In the genomic region with DNA sequence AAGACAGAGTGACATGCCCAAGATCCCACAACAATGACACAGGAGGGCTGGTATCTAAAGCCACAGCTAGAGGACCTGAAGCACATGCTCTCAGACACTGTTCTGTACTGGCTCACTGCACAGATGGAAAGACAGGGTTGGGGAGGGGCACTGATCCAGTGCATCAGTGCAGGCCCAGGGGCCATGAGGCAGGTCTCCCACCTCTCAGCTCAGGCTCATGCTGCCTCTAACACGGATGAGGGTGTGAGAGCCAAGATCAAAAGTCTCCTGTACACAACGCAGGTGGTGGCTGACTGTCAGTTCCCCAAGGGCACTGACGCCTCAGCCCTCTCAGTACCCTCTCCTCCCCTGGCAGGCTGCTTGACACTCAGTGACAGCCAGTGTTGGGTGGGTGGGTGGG, we compare ENCODE assay signal across 8 cellular contexts. TPM values are rescaled to one million over a fixed set of nuclear protein-coding genes. Genes with fewer than 3 reads are reported as not detected.
DNase-seq lines count a peak whose midpoint lies in the region; ATAC-seq, FAIRE-seq and TF ChIP-seq lines count a peak whose summit lies in the region.

No MANE protein-coding gene starts in this region.

- H2AFZ ChIP-seq in KMS-11 (ENCODE audit: low read depth) (no peak overlapping the region), HepG2 (ENCODE audit: low read length) (no peak overlapping the region)

- no TSS peak for BruUV-seq in HepG2 (replicated peaks; lab: Mats Ljungman, UMichigan)

- peak; percentile 43 for ATAC-seq in HepG2

- H3K9me3 ChIP-seq in HepG2 (ENCODE audit: low read length) (no peaks in the 10 kb centered on the region), tibial nerve (no peaks in the 10 kb centered on the region)

- no peak for TF ChIP-seq EP300 in HepG2 (IDR thresholded peaks at IDR 0.05; ENCODE audit: low read depth in 2 of 2, low read length in 2 of 2)
- TF ChIP-seq EP300 in HepG2 (CRISPR knock-in tag; IDR thresholded peaks at IDR 0.05; ENCODE audit: borderline replicate concordance) = no peak
- no peak for TF ChIP-seq EP300 in tibial nerve (IDR thresholded peaks at IDR 0.05)

- no peak for TF ChIP-seq POLR2A in HepG2 (IDR thresholded peaks at IDR 0.05; ENCODE audit: insufficient read depth in 1 of 2, low read depth in 2 of 2, low read length in 2 of 2)
- TF ChIP-seq POLR2A in tibial nerve (IDR thresholded peaks at IDR 0.05) = no peak

- peak overlapping the region; percentile 78 for H3K9ac ChIP-seq in KMS-11
- H3K9ac ChIP-seq in HepG2 (ENCODE audit: insufficient read depth, low read depth, low read length) = no peak overlapping the region

- H3K4me1 ChIP-seq in KMS-11 (ENCODE audit: low read depth, poor library complexity, severe bottlenecking) (peaks cover 94% of the 10 kb centered on the region), HepG2 (ENCODE audit: insufficient read depth, low read length) (peaks cover 81% of the 10 kb centered on the region), tibial nerve (peaks cover 0 to 75% (median 45%) of the 10 kb centered on the region in 4 donors)

- in situ Hi-C loops in HepG2 (cut with HindIII; ENCODE audit: extremely low pct_ligation_motif_present, low pct_unique_long_range_greater_than_20kb) = loop anchor here (25.0 kb wide), 1 partner anchor 342 kb away; the partner anchor contains the start of gene PRRC2B

- intact Hi-C loops in HepG2 (cut with micrococcal nuclease; ENCODE audit: unreplicated experiment) = no loop called here

- H3K79me2 ChIP-seq in KMS-11 (ENCODE audit: insufficient read depth, low read depth) = peaks cover 76% of the 10 kb centered on the region
- H3K79me2 ChIP-seq in HepG2 (ENCODE audit: insufficient read depth, low read length) = peaks cover 72% of the 10 kb centered on the region

- POLR2A ChIA-PET in HepG2 (lab: Yijun Ruan, JAX) = no interaction called here

- CTCF ChIA-PET in HepG2 (lab: Yijun Ruan, JAX; ENCODE audit: low intra/inter-chr PET ratio, low total read pairs) = interaction anchor here (1.7 kb wide), 1 partner anchor 11 kb away, joined by 6 read pairs; the partner anchor contains the start of gene RAPGEF1

- peak; percentile 53 for DNase-seq in D341Med (ENCODE audit: low spot score)
- peak; percentile 70 for DNase-seq in activated T-cell treated with anti-CD3 and anti-CD28 coated beads, Interleukin-2, amount 50 U/mL, for 1 hour
- DNase-seq in HepG2 (ENCODE audit: low spot score) = no peak
- DNase-seq in tibial nerve (ENCODE audit: low spot score in 2 of 2) = no peak
- no peak for DNase-seq in GDM1 (lab: John Stamatoyannopoulos, UW)
- DNase-seq in cortex of kidney (lab: John Stamatoyannopoulos, UW) = no peak
- no peak for DNase-seq in SW 1271 (lab: John Stamatoyannopoulos, UW)

- 60% methylated on average over 2 of the region's 3 CpGs for WGBS in HepG2 (ENCODE audit: low lambda C conversion rate)
- 36 to 60% methylated on average over 2 to 3 of the region's 3 CpGs for WGBS in tibial nerve, 2 donors

- no peaks in the 10 kb centered on the region for H3K27me3 ChIP-seq in KMS-11 (ENCODE audit: insufficient read depth, low read depth)
- no peaks in the 10 kb centered on the region for H3K27me3 ChIP-seq in HepG2 (ENCODE audit: control insufficient read depth in 1 of 2, insufficient read depth in 2 of 2, low read length in 2 of 2)
- H3K27me3 ChIP-seq in tibial nerve = no peaks in the 10 kb centered on the region

- peak overlapping the region; percentile 97 for H3K27ac ChIP-seq in KMS-11
- H3K27ac ChIP-seq in HepG2 (ENCODE audit: extremely low read length, insufficient read depth, low read length) = peak overlapping the region; percentile 19
- peak overlapping the region in 3 of 4 donors; percentile 50 to 73 (median 56) for H3K27ac ChIP-seq in tibial nerve

- H3K36me3 ChIP-seq in KMS-11 (ENCODE audit: insufficient read depth) (no peaks in the 10 kb centered on the region), HepG2 (replicated peaks in 1 of 2; ENCODE audit: control insufficient read depth in 1 of 2, insufficient read depth in 2 of 2, low read length in 2 of 2) (no peaks in the 10 kb centered on the region), tibial nerve (no peaks in the 10 kb centered on the region)

- no peak for TF ChIP-seq CTCF in KMS-11 (conservative IDR thresholded peaks at IDR 0.05; ENCODE audit: low read depth, low read length)
- no peak for TF ChIP-seq CTCF in HepG2 (CRISPR knock-in tag; IDR thresholded peaks at IDR 0.05)
- TF ChIP-seq CTCF in tibial nerve (IDR thresholded peaks at IDR 0.05) = no peak

- H3K4me2 ChIP-seq in KMS-11 = peak overlapping the region; percentile 84
- no peak overlapping the region for H3K4me2 ChIP-seq in HepG2 (ENCODE audit: low read depth, low read length)

- peak; percentile 21 for FAIRE-seq in HepG2 (lab: Jason Lieb, UNC)

- TF ChIP-seq RAD21 in HepG2 (CRISPR knock-in tag; IDR thresholded peaks at IDR 0.05) = no peak

- H4K20me1 ChIP-seq in KMS-11 (ENCODE audit: insufficient read depth) (no peaks in the 10 kb centered on the region), HepG2 (ENCODE audit: insufficient read depth, low read length) (peaks cover 19% of the 10 kb centered on the region)

- H3K4me3 ChIP-seq in KMS-11 (IDR thresholded peaks at IDR 0.05; ENCODE audit: insufficient read depth, low read depth, low read length) (no peak overlapping the region), HepG2 (replicated peaks in 1 of 3; ENCODE audit: insufficient read depth in 1 of 3, low read depth in 2 of 3, low read length in 3 of 3) (no peak overlapping the region), tibial nerve (no peak overlapping the region)

TF ChIP-seq in HepG2, 621 proteins besides CTCF, POLR2A, EP300 and RAD21:
- no peak for TF ChIP-seq ZNF260 (CRISPR knock-in tag; IDR thresholded peaks at IDR 0.05; ENCODE audit: borderline replicate concordance, low read depth)
- TF ChIP-seq ZNF687 (CRISPR knock-in tag; IDR thresholded peaks at IDR 0.05) = peak; percentile 41
- peak; percentile 10; the same call in 1 of the 2 replicates for TF ChIP-seq SAP130 (CRISPR knock-in tag; IDR thresholded peaks at IDR 0.05; ENCODE audit: low read depth)

RNA-seq across cellular contexts. Expression of gene RAPGEF1, which starts 10.9 kb away (rescaled TPM):
- 21.2 and 21.7 TPM in 2 replicates for total RNA-seq in HepG2 (2016; rRNA removed; fragmentation: Illumina TruSeq; extraction: Trizol)
- total RNA-seq in HepG2 (2016; cell fraction: cytosol; rRNA removed; fragmentation: Illumina TruSeq; extraction: Trizol; ENCODE audit: low read depth) = 6.1 and 9.4 TPM in 2 replicates
- 17.2 and 20.5 TPM in 2 replicates for total RNA-seq in HepG2 (2016; cell fraction: insoluble cytoplasmic fraction; rRNA removed; fragmentation: Illumina TruSeq; extraction: Trizol)
- total RNA-seq in HepG2 (2016; cell fraction: membrane; rRNA removed; fragmentation: Illumina TruSeq; extraction: Trizol) = 22.7 and 23.5 TPM in 2 replicates
- 15.4 and 18.1 TPM in 2 replicates for total RNA-seq in HepG2 (2016; cell fraction: nucleus; rRNA removed; fragmentation: Illumina TruSeq; extraction: Trizol)
- 38.9 and 46.6 TPM in 2 replicates for polyA plus RNA-seq in HepG2 (2011; rRNA removed)
- 29.9 and 30.8 TPM in 2 replicates for polyA plus RNA-seq in HepG2 (2011; cell fraction: cytosol; rRNA removed)
- 38.0 and 38.2 TPM in 2 replicates for polyA plus RNA-seq in HepG2 (2011; cell fraction: nucleus; rRNA removed)
- 36.7 and 38.5 TPM in 2 replicates for polyA plus RNA-seq in HepG2 (2012)
- polyA plus RNA-seq in HepG2 (2016; cell fraction: cytosol; fragmentation: Illumina TruSeq; extraction: Trizol; ENCODE audit: low read depth) = 2.1 and 3.2 TPM in 2 replicates
- 16.9 and 24.5 TPM in 2 replicates for polyA plus RNA-seq in HepG2 (2016; cell fraction: insoluble cytoplasmic fraction; fragmentation: Illumina TruSeq; extraction: Trizol; ENCODE audit: low read depth)
- polyA plus RNA-seq in HepG2 (2016; cell fraction: membrane; fragmentation: Illumina TruSeq; extraction: Trizol; ENCODE audit: low read depth) = 15.6 and 18.4 TPM in 2 replicates
- 22.7 and 25.7 TPM in 2 replicates for polyA plus RNA-seq in HepG2 (2016; cell fraction: nucleus; fragmentation: Illumina TruSeq; extraction: Trizol; ENCODE audit: insufficient read depth, low read depth)
- polyA minus RNA-seq in HepG2 (2011; rRNA and poly(A)+ RNA removed; ENCODE audit: low replicate concordance) = 31.8 and 52.5 TPM in 2 replicates
- 25.4 and 30.6 TPM in 2 replicates for polyA minus RNA-seq in HepG2 (2011; cell fraction: cytosol; rRNA and poly(A)+ RNA removed)
- polyA minus RNA-seq in HepG2 (2011; cell fraction: nucleus; rRNA and poly(A)+ RNA removed) = 18.2 and 24.7 TPM in 2 replicates
- total RNA-seq in tibial nerve = 10 to 100 TPM; 32.0 to 57.3 (median 38.9) TPM

Comparison
In these comparisons a context has a peak if more than half of its experiments do, and no peak if none do; other contexts are left out.
1. DNase-seq: peak in D341Med (single experiment) and activated T-cell treated with anti-CD3 and anti-CD28 coated beads, Interleukin-2, amount 50 U/mL, for 1 hour (single experiment); none in HepG2 (single experiment), tibial nerve (0 of 2), GDM1 (single experiment), cortex of kidney (single experiment) and SW 1271 (0 of 2).
2. H3K27ac ChIP-seq: peak in every context shown above with its lines; median percentile 97 in KMS-11; 56 in tibial nerve; 19 in HepG2.